13 cellular contexts compared by ENCODE assay signal in genomic region chr3:186933801-186934200, GRCh38.
DNase-seq lines count a peak whose midpoint lies in the region; ATAC-seq and TF ChIP-seq lines count a peak whose summit lies in the region.
"Had no signal": no experiment of that assay in that cellular context is flagged by ENCODE, and none has a peak within 500 bp of the region (broad histone marks: within the 10 kb centered on the region; RNA-seq: fewer than 3 reads in every experiment).

No MANE protein-coding gene starts in this region.

- H3K9me3 Mint-ChIP-seq in dendritic cell treated with granulocyte-macrophage colony-stimulating factor and Interleukin-4, amounts not matched to agents 40 ng/mL and 50 ng/mL, for 4 days = no peaks in the 10 kb centered on the region
- H3K9me3 Mint-ChIP-seq in stimulated activated effector memory CD8-positive, alpha-beta T cell treated with anti-CD3 and anti-CD28 coated beads, Interleukin-12 subunit alpha, Interleukin-12 subunit beta, amount 100 ng/mL, for 72 hours = no peaks in the 10 kb centered on the region

- peaks cover 68% of the 10 kb centered on the region for H3K4me1 Mint-ChIP-seq in dendritic cell treated with granulocyte-macrophage colony-stimulating factor and Interleukin-4, amounts not matched to agents 40 ng/mL and 50 ng/mL, for 4 days (ENCODE audit: low read depth)
- peaks cover 74% of the 10 kb centered on the region for H3K4me1 Mint-ChIP-seq in stimulated activated effector memory CD8-positive, alpha-beta T cell treated with anti-CD3 and anti-CD28 coated beads, Interleukin-12 subunit alpha, Interleukin-12 subunit beta, amount 100 ng/mL, for 72 hours

- H3K27me3 Mint-ChIP-seq in dendritic cell treated with granulocyte-macrophage colony-stimulating factor and Interleukin-4, amounts not matched to agents 40 ng/mL and 50 ng/mL, for 4 days = peaks cover 2% of the 10 kb centered on the region

- TF ChIP-seq CTCF in NB4 (IDR thresholded peaks at IDR 0.05; ENCODE audit: low read depth, low read length) = no peak

- peak overlapping the region; percentile 96 for H3K4me3 Mint-ChIP-seq in dendritic cell treated with granulocyte-macrophage colony-stimulating factor and Interleukin-4, amounts not matched to agents 40 ng/mL and 50 ng/mL, for 4 days
- H3K4me3 Mint-ChIP-seq in stimulated activated effector memory CD8-positive, alpha-beta T cell treated with anti-CD3 and anti-CD28 coated beads, Interleukin-12 subunit alpha, Interleukin-12 subunit beta, amount 100 ng/mL, for 72 hours = peak overlapping the region; percentile 95

- ATAC-seq in stimulated activated effector memory CD8-positive, alpha-beta T cell treated with anti-CD3 and anti-CD28 coated beads, Interleukin-12 subunit alpha, Interleukin-12 subunit beta, amount 100 ng/mL, for 72 hours = no peak

- peak; percentile 40 for DNase-seq in activated CD8-positive, alpha-beta memory T cell treated with anti-CD3 and anti-CD28 coated beads for 24 hours
- no peak for DNase-seq in activated CD8-positive, alpha-beta memory T cell treated with anti-CD3 and anti-CD28 coated beads, Interleukin-2, amount 50 U/mL, for 48 hours
- DNase-seq in NB4 (ENCODE audit: low read depth) (peak; percentile 30), DMS 273 (lab: John Stamatoyannopoulos, UW; ENCODE audit: unreplicated experiment) (no peak), NCI-H2029 treated with DMSO at 0.1 percent for 48 hours (lab: John Stamatoyannopoulos, UW) (no peak), NCI-H2171 treated with DMSO at 0.1 percent for 48 hours (lab: John Stamatoyannopoulos, UW) (no peak)
- DNase-seq in stimulated activated effector memory CD8-positive, alpha-beta T cell treated with anti-CD3 and anti-CD28 coated beads, Interleukin-12 subunit alpha, Interleukin-12 subunit beta, amount 100 ng/mL, for 72 hours (ENCODE audit: low spot score in 2 of 2) = no peak
- DNase-seq: activated CD4-positive, alpha-beta T cell treated with anti-CD3 and anti-CD28 coated beads, Interleukin-2, amount 50 U/mL, for 1 hour; activated gamma-delta T cell treated with Interleukin-2 at 50 U/mL for 16 hours; NCI-H187 treated with DMSO at 0.1 percent for 48 hours; NCI-H82 had no signal

- peaks cover 82% of the 10 kb centered on the region for H3K36me3 Mint-ChIP-seq in dendritic cell treated with granulocyte-macrophage colony-stimulating factor and Interleukin-4, amounts not matched to agents 40 ng/mL and 50 ng/mL, for 4 days (ENCODE audit: low read depth)
- peaks cover 71% of the 10 kb centered on the region for H3K36me3 Mint-ChIP-seq in stimulated activated effector memory CD8-positive, alpha-beta T cell treated with anti-CD3 and anti-CD28 coated beads, Interleukin-12 subunit alpha, Interleukin-12 subunit beta, amount 100 ng/mL, for 72 hours

- no peak overlapping the region for H3K27ac Mint-ChIP-seq in dendritic cell treated with granulocyte-macrophage colony-stimulating factor and Interleukin-4, amounts not matched to agents 40 ng/mL and 50 ng/mL, for 4 days
- H3K27ac Mint-ChIP-seq in stimulated activated effector memory CD8-positive, alpha-beta T cell treated with anti-CD3 and anti-CD28 coated beads, Interleukin-12 subunit alpha, Interleukin-12 subunit beta, amount 100 ng/mL, for 72 hours = no peak overlapping the region

- no peak for TF ChIP-seq POLR2A in NB4 (IDR thresholded peaks at IDR 0.05; ENCODE audit: extremely low read depth, insufficient read length)

- no peak overlapping the region for H3K4me3 ChIP-seq in NB4 (ENCODE audit: low read depth, low read length)
- H3K4me3 ChIP-seq: HAP-1 had no signal

- intact Hi-C loops in dendritic cell treated with granulocyte-macrophage colony-stimulating factor and Interleukin-4, amounts not matched to agents 40 ng/mL and 50 ng/mL, for 4 days (cut with micrococcal nuclease) = loop anchor here (5.0 kb wide), 1 partner anchor 86 kb away; no protein-coding TSS in a partner anchor

Comparison
In these comparisons a context has a peak if more than half of its experiments do, and no peak if none do; other contexts are left out.
1. DNase-seq: peak in activated CD8-positive, alpha-beta memory T cell treated with anti-CD3 and anti-CD28 coated beads for 24 hours (single experiment) and NB4 (single experiment); none in activated CD8-positive, alpha-beta memory T cell treated with anti-CD3 and anti-CD28 coated beads, Interleukin-2, amount 50 U/mL, for 48 hours (single experiment), stimulated activated effector memory CD8-positive, alpha-beta T cell treated with anti-CD3 and anti-CD28 coated beads, Interleukin-12 subunit alpha, Interleukin-12 subunit beta, amount 100 ng/mL, for 72 hours (0 of 2), DMS 273 (single experiment), NCI-H2029 treated with DMSO at 0.1 percent for 48 hours (single experiment) and NCI-H2171 treated with DMSO at 0.1 percent for 48 hours (single experiment).